In genomic region chr1:2606004-2606805, GRCh38 we compare ENCODE assay signal across 20 cellular contexts. TPM values are rescaled to one million over a fixed set of nuclear protein-coding genes. Genes with fewer than 3 reads are reported as not detected.
A peak's percentile ranks its signal among the peaks of the same experiment; 100 is the strongest.
DNase-seq lines count a peak whose midpoint lies in the region; ATAC-seq, FAIRE-seq and TF ChIP-seq lines count a peak whose summit lies in the region.
"Had no signal": no experiment of that assay in that cellular context is flagged by ENCODE, and none has a peak within 500 bp of the region (broad histone marks: within the 10 kb centered on the region; RNA-seq: fewer than 3 reads in every experiment).

No MANE protein-coding gene starts in this region.

- H3K36me3 ChIP-seq in suprapubic skin, result no peaks in the 10 kb centered on the region

- TF ChIP-seq CTCF in suprapubic skin (IDR thresholded peaks at IDR 0.05), result no peak

- peaks cover 8% of the 10 kb centered on the region for H3K4me1 ChIP-seq in suprapubic skin
- H3K4me1 ChIP-seq: A549 had no signal

- H3K27me3 ChIP-seq in suprapubic skin, result peaks cover 39% of the 10 kb centered on the region

- no peak overlapping the region for H3K4me3 Mint-ChIP-seq in activated T-cell treated with anti-CD3 and anti-CD28 coated beads, Interleukin-2, amount 50 U/mL, for 4 hours
- H3K4me3 Mint-ChIP-seq: CD4-positive, CD25-positive, alpha-beta regulatory T cell had no signal

- H3K9me3 ChIP-seq in suprapubic skin, result no peaks in the 10 kb centered on the region
- H3K9me3 ChIP-seq: A549 had no signal

- H3K4me3 ChIP-seq in suprapubic skin, result no peak overlapping the region
- H3K4me3 ChIP-seq: A549, GM12878 had no signal

- H3K27me3 Mint-ChIP-seq in activated T-cell treated with anti-CD3 and anti-CD28 coated beads, Interleukin-2, amount 50 U/mL, for 4 hours (ENCODE audit: low read depth), result peaks cover 3% of the 10 kb centered on the region

- TF ChIP-seq POLR2A in GM12891 (IDR thresholded peaks at IDR 0.05; ENCODE audit: low read depth, low read length), result no peak
- no peak for TF ChIP-seq POLR2A in suprapubic skin (IDR thresholded peaks at IDR 0.05)

- no peaks in the 10 kb centered on the region for H3K9me3 Mint-ChIP-seq in activated T-cell treated with anti-CD3 and anti-CD28 coated beads, Interleukin-2, amount 50 U/mL, for 4 hours

- ATAC-seq in activated T-cell treated with anti-CD3 and anti-CD28 coated beads, Interleukin-2, amount 50 U/mL, for 4 hours, result no peak
- ATAC-seq in GM18511 (IDR thresholded peaks at IDR 0.05; ENCODE audit: unreplicated experiment), result no peak
- ATAC-seq: A549, GM12878 had no signal

- FAIRE-seq in GM12891 (lab: Jason Lieb, UNC), result no peak
- FAIRE-seq: A549, GM12878, HTR-8/SVneo had no signal

- 80% methylated on average over 15 of the region's 37 CpGs for WGBS in suprapubic skin

- no peak for TF ChIP-seq EP300 in suprapubic skin (IDR thresholded peaks at IDR 0.05)

- H3K4me1 Mint-ChIP-seq in activated T-cell treated with anti-CD3 and anti-CD28 coated beads, Interleukin-2, amount 50 U/mL, for 4 hours (ENCODE audit: low read depth), result no peaks in the 10 kb centered on the region

- H3K27ac ChIP-seq in suprapubic skin, result no peak overlapping the region
- H3K27ac ChIP-seq: A549 had no signal

- peak; percentile 3 for DNase-seq in activated T-cell treated with anti-CD3 and anti-CD28 coated beads, Interleukin-2, amount 50 U/mL, for 4 hours
- no peak for DNase-seq in activated T-cell treated with anti-CD3 and anti-CD28 coated beads, Interleukin-2, amount 50 U/mL, for 48 hours
- DNase-seq in GM12891 (ENCODE audit: insufficient read length, low spot score) (peak; percentile 7), iPS-NIHi11 (ENCODE audit: low spot score) (peak; percentile 3), suprapubic skin (ENCODE audit: low spot score in 2 of 2) (peak; percentile 56 to 73), DMS 273 (lab: John Stamatoyannopoulos, UW; ENCODE audit: unreplicated experiment) (no peak), cerebellar nuclear complex (lab: John Stamatoyannopoulos, UW) (no peak)
- DNase-seq: Calu3, DMS79, GOT3, MV-4-11, NCI-H1436 treated with DMSO at 0.1 percent for 48 hours, NCI-H345, NCI-H526 treated with DMSO at 0.1 percent for 48 hours had no signal

- H3K36me3 Mint-ChIP-seq in activated T-cell treated with anti-CD3 and anti-CD28 coated beads, Interleukin-2, amount 50 U/mL, for 4 hours (ENCODE audit: insufficient read depth), result no peaks in the 10 kb centered on the region
- H3K36me3 Mint-ChIP-seq: CD4-positive, CD25-positive, alpha-beta regulatory T cell had no signal

TF ChIP-seq in GM12891, 5 proteins besides CTCF, POLR2A, EP300 and RAD21:
- TF ChIP-seq POU2F2 (IDR thresholded peaks at IDR 0.05; ENCODE audit: low read depth, low read length), result no peak
- no peak for TF ChIP-seq TAF1 (IDR thresholded peaks at IDR 0.05; ENCODE audit: low read depth, low read length)
- TF ChIP-seq SPI1 (IDR thresholded peaks at IDR 0.05; ENCODE audit: low read depth, low read length), result no peak
- no peak for TF ChIP-seq PAX5 (IDR thresholded peaks at IDR 0.05; ENCODE audit: insufficient read depth, low read length, severe bottlenecking)
- no peak for TF ChIP-seq POLR2AphosphoS5 (IDR thresholded peaks at IDR 0.05; ENCODE audit: low read depth, low read length)

RNA-seq across cellular contexts. Expression of gene PRXL2B, which starts 19.6 kb away (rescaled TPM):
- total RNA-seq in activated T-cell treated with anti-CD3 and anti-CD28 coated beads, Interleukin-2, amount 50 U/mL, for 4 hours, result 10 to 100 TPM; 33.8 to 42.3 (median 40.8) TPM
- 4.8 TPM for polyA plus RNA-seq in GM12891 (2012; ENCODE audit: low read depth, missing spikeins)
- 10 to 100 TPM in 2 of 4 donors, 1 to 10 TPM in 2; 9.7 to 16.3 (median 10.7) TPM for total RNA-seq in suprapubic skin

RNA-seq across cellular contexts. Expression of gene MMEL1, which starts 26.6 kb away (rescaled TPM):
- total RNA-seq in activated T-cell treated with anti-CD3 and anti-CD28 coated beads, Interleukin-2, amount 50 U/mL, for 4 hours, result under 1 TPM in 2 of 3 donors, not detected in 1; 0.61 to 0.68 TPM
- polyA plus RNA-seq in GM12891 (2012; ENCODE audit: low read depth, missing spikeins), result not detected
- total RNA-seq in suprapubic skin, result 1 to 10 TPM in 2 of 4 donors, not detected in 2; 2.2 to 2.6 TPM
- total RNA-seq: GM12878, OCI-LY7 had no signal
- polyA plus RNA-seq: A549 had no signal

RNA-seq across cellular contexts. Expression of gene TNFRSF14, which starts 50.0 kb away (rescaled TPM):
- total RNA-seq in activated T-cell treated with anti-CD3 and anti-CD28 coated beads, Interleukin-2, amount 50 U/mL, for 4 hours, result 100 to 1,000 TPM in 2 of 3 donors, 10 to 100 TPM in 1; 99.3 to 164 (median 114) TPM
- polyA plus RNA-seq in GM12891 (2012; ENCODE audit: low read depth, missing spikeins), result 96.9 TPM
- 100 to 1,000 TPM in 1 of 4 donors, 10 to 100 TPM in 3; 33.3 to 111 (median 60.9) TPM for total RNA-seq in suprapubic skin

Comparison
In these comparisons a context has a peak if more than half of its experiments do, and no peak if none do; other contexts are left out.
1. DNase-seq: peak in activated T-cell treated with anti-CD3 and anti-CD28 coated beads, Interleukin-2, amount 50 U/mL, for 4 hours (single experiment), GM12891 (single experiment), iPS-NIHi11 (single experiment) and suprapubic skin (2 of 2); none in activated T-cell treated with anti-CD3 and anti-CD28 coated beads, Interleukin-2, amount 50 U/mL, for 48 hours (0 of 2), DMS 273 (single experiment) and cerebellar nuclear complex (0 of 2).